ENCODE assay signal across 8 cellular contexts in genomic region chr11:47399860-47400812, GRCh38. TPM values are rescaled to one million over a fixed set of nuclear protein-coding genes. Genes with fewer than 3 reads are reported as not detected.
A peak's percentile ranks its signal among the peaks of the same experiment; 100 is the strongest.
DNase-seq lines count a peak whose midpoint lies in the region; ATAC-seq and TF ChIP-seq lines count a peak whose summit lies in the region.

No MANE protein-coding gene starts in this region.

- ATAC-seq in HG02759 (IDR thresholded peaks at IDR 0.05; ENCODE audit: unreplicated experiment): peak; percentile 63
- ATAC-seq in right lobe of liver: peak; percentile 74 to 79 (median 76)

- 8% methylated on average over 11 of the region's 47 CpGs for WGBS in right lobe of liver (ENCODE audit: insufficient coverage, low coverage, low lambda C conversion rate, missing lambda C conversion rate)
- 21% methylated on average over 12 of the region's 47 CpGs; no CpG with 5 or more reads in 1 of the 2 donors for WGBS in transverse colon (ENCODE audit: low coverage in 1 of 2), 2 donors

- DNase-seq in NOMO-1 treated with dmso at 0.1 percent for 144 hours (lab: John Stamatoyannopoulos, UW; ENCODE audit: unreplicated experiment) (peak; percentile 38), NOMO-1 (lab: John Stamatoyannopoulos, UW; ENCODE audit: unreplicated experiment in 2 of 2) (no peak), RPMI8226 (peak; percentile 50), caudate nucleus (lab: John Stamatoyannopoulos, UW) (no peak), right lobe of liver (peak in 2 of 3 donors; percentile 57 to 61), transverse colon (peak; percentile 47), HK-2 (ENCODE audit: unreplicated experiment) (no peak)

- H3K4me1 ChIP-seq in right lobe of liver: peaks cover 0 to 2% (median 0%) of the 10 kb centered on the region in 4 donors
- peaks cover 3 to 18% (median 17%) of the 10 kb centered on the region in 4 donors for H3K4me1 ChIP-seq in transverse colon

- TF ChIP-seq CTCF in right lobe of liver (IDR thresholded peaks at IDR 0.05) (no peak), transverse colon (IDR thresholded peaks at IDR 0.05) (no peak)

- no peak for TF ChIP-seq EP300 in transverse colon (IDR thresholded peaks at IDR 0.05; ENCODE audit: low read depth)

- H3K27me3 ChIP-seq in right lobe of liver (no peaks in the 10 kb centered on the region), transverse colon (no peaks in the 10 kb centered on the region)

- H3K36me3 ChIP-seq in right lobe of liver (no peaks in the 10 kb centered on the region), transverse colon (no peaks in the 10 kb centered on the region)

- H3K4me3 ChIP-seq in right lobe of liver (peak overlapping the region; percentile 26 to 46 (median 44)), transverse colon (peak overlapping the region; percentile 45 to 70 (median 56))

- intact Hi-C loops in right lobe of liver (cut with DNase I): no loop called here
- intact Hi-C loops in transverse colon (cut with DNase I; ENCODE audit: low total_unique reads): no loop called here

- H3K9me3 ChIP-seq in right lobe of liver (no peaks in the 10 kb centered on the region), transverse colon (no peaks in the 10 kb centered on the region)

- TF ChIP-seq POLR2A in right lobe of liver (IDR thresholded peaks at IDR 0.05): peak; percentile 22
- peak; percentile 42 for TF ChIP-seq POLR2A in transverse colon (IDR thresholded peaks at IDR 0.05)

- in situ Hi-C loops in transverse colon (cut with MboI; ENCODE audit: low pct_ligation_motif_present in 1 of 4, low pct_unique_long_range_greater_than_20kb in 1 of 4, low sequenced_read_pairs in 3 of 4): no loop called here

- H3K27ac ChIP-seq in caudate nucleus (ENCODE audit: low read depth, low read length) (peak overlapping the region; percentile 68), right lobe of liver (peak overlapping the region; percentile 43 to 63 (median 49)), transverse colon (peak overlapping the region; percentile 73 to 82 (median 78))

RNA-seq across cellular contexts. Expression of gene SLC39A13, which starts 8.3 kb away (rescaled TPM):
- 10 to 100 TPM in 5 of 6 experiments, 1 to 10 TPM in 1; 9.8 to 21.2 (median 13.1) TPM for total RNA-seq in right lobe of liver
- total RNA-seq in transverse colon: 10 to 100 TPM; 19.9 to 56.9 (median 43.1) TPM

RNA-seq across cellular contexts. Expression of gene SPI1, which starts 21.8 kb away (rescaled TPM):
- total RNA-seq in right lobe of liver (10 to 100 TPM in 3 of 6 experiments, 1 to 10 TPM in 3; 7.5 to 29.1 (median 10.1) TPM), transverse colon (10 to 100 TPM in 2 of 4 donors, 1 to 10 TPM in 2; 7.1 to 35.5 (median 17.2) TPM)

RNA-seq across cellular contexts. Expression of gene PSMC3, which starts 26.1 kb away (rescaled TPM):
- 10 to 100 TPM; 52.5 to 98.1 (median 63.3) TPM for total RNA-seq in right lobe of liver
- total RNA-seq in transverse colon: 100 to 1,000 TPM in 2 of 4 donors, 10 to 100 TPM in 2; 56.5 to 252 (median 91.4) TPM

RNA-seq across cellular contexts. Expression of gene MYBPC3, which starts 47.6 kb away (rescaled TPM):
- total RNA-seq in right lobe of liver: under 1 TPM in 5 of 6 experiments, not detected in 1; 0.04 to 0.24 (median 0.13) TPM
- not detected for total RNA-seq in transverse colon

RNA-seq across cellular contexts. Expression of gene RAPSN, which starts 48.8 kb away (rescaled TPM):
- total RNA-seq in right lobe of liver (under 1 TPM in 3 of 6 experiments, not detected in 3; 0.15 to 0.49 (median 0.25) TPM), transverse colon (not detected)

Comparison
In these comparisons a context has a peak if more than half of its experiments do, and no peak if none do; other contexts are left out.
1. DNase-seq: peak in NOMO-1 treated with dmso at 0.1 percent for 144 hours (single experiment), RPMI8226 (single experiment), right lobe of liver (2 of 3) and transverse colon (single experiment); none in NOMO-1 (0 of 2), caudate nucleus (0 of 61) and HK-2 (single experiment).
2. Peak in every context shown above with its lines, with median percentiles within 50 percentile points of each other: H3K27ac ChIP-seq.